Comparison of ENCODE assay signal across 30 cellular contexts in the genomic region with DNA sequence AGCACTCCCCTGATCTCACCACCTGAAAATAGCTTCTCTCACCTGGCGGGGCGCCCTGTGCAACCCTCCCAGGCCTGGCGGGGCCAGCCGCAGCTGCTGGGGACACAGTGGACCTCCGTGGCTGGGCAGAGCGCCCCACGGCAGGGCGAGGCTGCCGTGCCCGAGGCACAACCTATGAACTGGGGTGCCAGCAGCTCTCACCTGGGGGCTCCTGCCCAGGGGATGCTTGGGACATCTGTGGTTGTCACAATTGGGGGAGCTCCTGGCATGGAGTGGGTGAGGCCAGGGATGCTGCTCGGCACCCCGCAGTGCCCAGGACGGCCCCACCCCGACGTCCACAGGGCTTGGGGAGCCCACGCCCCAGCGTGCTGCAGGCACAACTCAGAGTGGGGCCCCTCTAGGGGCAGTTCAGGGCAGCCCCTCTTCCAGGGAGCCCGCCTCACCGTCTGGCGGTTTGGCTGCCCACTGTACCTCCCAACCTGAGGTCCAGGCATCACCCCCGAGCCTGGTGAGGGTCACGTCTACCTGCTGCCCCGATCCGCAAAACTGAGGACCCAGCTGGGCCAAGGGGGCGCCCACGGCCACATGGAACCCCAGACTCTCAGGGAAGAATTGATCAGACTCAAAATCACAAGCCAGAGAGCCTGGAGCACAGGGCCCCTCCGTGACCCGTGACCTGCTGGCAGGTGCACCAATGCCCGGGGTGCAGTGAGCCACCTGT. TPM values are rescaled to one million over a fixed set of nuclear protein-coding genes. Genes with fewer than 3 reads are reported as not detected.
DNase-seq lines count a peak whose midpoint lies in the region; ATAC-seq, FAIRE-seq and TF ChIP-seq lines count a peak whose summit lies in the region.
"Had no signal": no experiment of that assay in that cellular context is flagged by ENCODE, and none has a peak within 500 bp of the region (broad histone marks: within the 10 kb centered on the region; RNA-seq: fewer than 3 reads in every experiment).

No MANE protein-coding gene starts in this region.

- H3K9ac ChIP-seq in adipocyte (ENCODE audit: low read length), result peak overlapping the region; percentile 45
- no peak overlapping the region for H3K9ac ChIP-seq in HepG2 (ENCODE audit: insufficient read depth, low read depth, low read length)
- H3K9ac ChIP-seq: KMS-11 had no signal

- FAIRE-seq in HepG2 (lab: Jason Lieb, UNC), result no peak
- FAIRE-seq: endothelial cell of umbilical vein, pancreas, urothelium cell line had no signal

- H3K4me1 ChIP-seq in adipocyte (ENCODE audit: control insufficient read depth, insufficient read depth, low read length) (peaks cover 40% of the 10 kb centered on the region), HepG2 (ENCODE audit: insufficient read depth, low read length) (peaks cover 36% of the 10 kb centered on the region), stomach (peaks cover 49 to 69% (median 60%) of the 10 kb centered on the region in 4 donors)

- TF ChIP-seq CTCF in HFFc6 (IDR thresholded peaks at IDR 0.05), result no peak
- no peak for TF ChIP-seq CTCF in HepG2 (CRISPR knock-in tag; IDR thresholded peaks at IDR 0.05)
- no peak for TF ChIP-seq CTCF in stomach (IDR thresholded peaks at IDR 0.05)

- no peak overlapping the region for H3K4me3 Mint-ChIP-seq in HFFc6
- H3K4me3 Mint-ChIP-seq in stimulated activated effector memory CD8-positive, alpha-beta T cell treated with anti-CD3 and anti-CD28 coated beads, Interleukin-12 subunit alpha, Interleukin-12 subunit beta, amount 100 ng/mL, for 72 hours, result peak overlapping the region; percentile 93
- H3K4me3 Mint-ChIP-seq: activated CD8-positive, alpha-beta T cell treated with anti-CD3 and anti-CD28 coated beads, Interleukin-2, amount 10 ng/mL, durations not matched to agents 7 days and 5 days; stimulated activated naive CD8-positive, alpha-beta T cell treated with anti-CD3 and anti-CD28 coated beads, Interleukin-15, Interleukin-2, amounts not matched to agents 100 ng/mL and 50 ng/mL, for 24 hours had no signal

- no peak for TF ChIP-seq EP300 in HepG2 (IDR thresholded peaks at IDR 0.05; ENCODE audit: low read depth in 2 of 2, low read length in 2 of 2)
- TF ChIP-seq EP300 in HepG2 (CRISPR knock-in tag; IDR thresholded peaks at IDR 0.05; ENCODE audit: borderline replicate concordance), result no peak
- no peak for TF ChIP-seq EP300 in stomach (IDR thresholded peaks at IDR 0.05)

- H3K79me2 ChIP-seq in HepG2 (ENCODE audit: insufficient read depth, low read length), result peaks cover 53% of the 10 kb centered on the region

- H3K27me3 Mint-ChIP-seq in HFFc6 (ENCODE audit: insufficient read depth), result no peaks in the 10 kb centered on the region; the same call in none of the 2 replicates
- H3K27me3 Mint-ChIP-seq: stimulated activated naive CD8-positive, alpha-beta T cell treated with anti-CD3 and anti-CD28 coated beads, Interleukin-15, Interleukin-2, amounts not matched to agents 100 ng/mL and 50 ng/mL, for 24 hours had no signal

- CTCF ChIA-PET in HepG2 (lab: Yijun Ruan, JAX; ENCODE audit: low intra/inter-chr PET ratio, low total read pairs), result no interaction called here

- no peak for ATAC-seq in HepG2
- no peak for ATAC-seq in stimulated activated effector memory CD8-positive, alpha-beta T cell treated with anti-CD3 and anti-CD28 coated beads, Interleukin-12 subunit alpha, Interleukin-12 subunit beta, amount 100 ng/mL, for 72 hours
- ATAC-seq: activated CD8-positive, alpha-beta T cell treated with anti-CD3 and anti-CD28 coated beads, Interleukin-2, amount 10 ng/mL, durations not matched to agents 7 days and 5 days; activated naive CD4-positive, alpha-beta T cell treated with anti-CD3 and anti-CD28 coated beads, Interleukin-2, amount 50 U/mL, for 72 hours; left colon; pancreas had no signal

- POLR2A ChIA-PET in HepG2 (lab: Yijun Ruan, JAX), result interaction anchor here (1.2 kb wide), 1 partner anchor 12 kb away, joined by 4 read pairs; no protein-coding TSS in a partner anchor

- in situ Hi-C loops in HepG2 (cut with HindIII; ENCODE audit: extremely low pct_ligation_motif_present, low pct_unique_long_range_greater_than_20kb), result no loop called here

- H2AFZ ChIP-seq in HepG2 (ENCODE audit: low read length), result no peak overlapping the region
- H2AFZ ChIP-seq: hepatocyte had no signal

- H3K36me3 Mint-ChIP-seq in HFFc6 (ENCODE audit: low read depth), result no peaks in the 10 kb centered on the region
- peaks cover 58% of the 10 kb centered on the region for H3K36me3 Mint-ChIP-seq in stimulated activated effector memory CD8-positive, alpha-beta T cell treated with anti-CD3 and anti-CD28 coated beads, Interleukin-12 subunit alpha, Interleukin-12 subunit beta, amount 100 ng/mL, for 72 hours

- H3K9me3 ChIP-seq in adipocyte (ENCODE audit: control insufficient read depth, low read length), result no peaks in the 10 kb centered on the region
- no peaks in the 10 kb centered on the region for H3K9me3 ChIP-seq in HepG2 (ENCODE audit: low read length)
- H3K9me3 ChIP-seq in stomach, result no peaks in the 10 kb centered on the region
- H3K9me3 ChIP-seq: BLaER1 treated with 17β-estradiol and CSF1 and Interleukin-3, amounts not matched to agents 10 nM and 100 nM; breast epithelium; pancreas; thoracic aorta had no signal

- no peak for TF ChIP-seq RAD21 in HepG2 (CRISPR knock-in tag; IDR thresholded peaks at IDR 0.05)

- H4K20me1 ChIP-seq in HepG2 (ENCODE audit: insufficient read depth, low read length), result peaks cover 27% of the 10 kb centered on the region

- H3K4me3 ChIP-seq in adipocyte (ENCODE audit: low read length), result no peak overlapping the region
- no peak overlapping the region for H3K4me3 ChIP-seq in HepG2 (replicated peaks in 1 of 3; ENCODE audit: insufficient read depth in 1 of 3, low read depth in 2 of 3, low read length in 3 of 3)
- peak overlapping the region in 1 of 4 donors; percentile 4 for H3K4me3 ChIP-seq in stomach
- H3K4me3 ChIP-seq: BLaER1 treated with 17β-estradiol and CSF1 and Interleukin-3, amounts not matched to agents 10 nM and 100 nM; hepatocyte; pancreas; smooth muscle cell; thoracic aorta had no signal

- no peaks in the 10 kb centered on the region for H3K27me3 ChIP-seq in adipocyte (replicated peaks; ENCODE audit: control insufficient read depth, insufficient read depth, low read length)
- no peaks in the 10 kb centered on the region for H3K27me3 ChIP-seq in HepG2 (ENCODE audit: control insufficient read depth in 1 of 2, insufficient read depth in 2 of 2, low read length in 2 of 2)
- no peaks in the 10 kb centered on the region for H3K27me3 ChIP-seq in stomach
- H3K27me3 ChIP-seq: BLaER1 treated with 17β-estradiol and CSF1 and Interleukin-3, amounts not matched to agents 10 nM and 100 nM; breast epithelium; hepatocyte; pancreas had no signal

- TF ChIP-seq POLR2A in HepG2 (IDR thresholded peaks at IDR 0.05; ENCODE audit: insufficient read depth in 1 of 2, low read depth in 2 of 2, low read length in 2 of 2) (no peak), stomach (IDR thresholded peaks at IDR 0.05) (no peak)

- peaks cover 28% of the 10 kb centered on the region for H3K4me1 Mint-ChIP-seq in HFFc6 (ENCODE audit: low read depth)
- peaks cover 48% of the 10 kb centered on the region for H3K4me1 Mint-ChIP-seq in stimulated activated effector memory CD8-positive, alpha-beta T cell treated with anti-CD3 and anti-CD28 coated beads, Interleukin-12 subunit alpha, Interleukin-12 subunit beta, amount 100 ng/mL, for 72 hours

- DNase-seq in HFFc6 (no peak), adipocyte (ENCODE audit: low read depth) (no peak), HepG2 (ENCODE audit: low spot score) (no peak), stomach (no peak), NCI-H146 (lab: John Stamatoyannopoulos, UW) (no peak)
- no peak for DNase-seq in stimulated activated effector memory CD8-positive, alpha-beta T cell treated with anti-CD3 and anti-CD28 coated beads, Interleukin-12 subunit alpha, Interleukin-12 subunit beta, amount 100 ng/mL, for 72 hours (ENCODE audit: low spot score in 2 of 2)
- no peak for DNase-seq in activated CD4-positive, alpha-beta T cell treated with anti-CD3 and anti-CD28 coated beads, Interleukin-2, amount 50 U/mL, for 48 hours
- DNase-seq: activated CD8-positive, alpha-beta T cell treated with anti-CD3 and anti-CD28 coated beads, Interleukin-2, amount 10 ng/mL, durations not matched to agents 7 days and 5 days; DMS153; left colon; mammary epithelial cell; NCI-H1417; NCI-H2081; NCI-H2227 treated with DMSO at 0.1 percent for 48 hours; NCI-H526 treated with DMSO at 0.1 percent for 48 hours; nephron progenitor cell; stimulated activated CD4-positive, alpha-beta T cell treated with anti-CD3 and anti-CD28 coated beads, Interleukin-1b, Interleukin-23, amount 100 ng/mL, for 48 hours had no signal

- no peaks in the 10 kb centered on the region for H3K9me3 Mint-ChIP-seq in HFFc6
- no peaks in the 10 kb centered on the region for H3K9me3 Mint-ChIP-seq in stimulated activated effector memory CD8-positive, alpha-beta T cell treated with anti-CD3 and anti-CD28 coated beads, Interleukin-12 subunit alpha, Interleukin-12 subunit beta, amount 100 ng/mL, for 72 hours
- H3K9me3 Mint-ChIP-seq: activated naive CD4-positive, alpha-beta T cell treated with anti-CD3 and anti-CD28 coated beads, Interleukin-2, amount 50 U/mL, for 72 hours; nephron progenitor cell; stimulated activated naive CD8-positive, alpha-beta T cell treated with anti-CD3 and anti-CD28 coated beads, Interleukin-15, Interleukin-2, amounts not matched to agents 100 ng/mL and 50 ng/mL, for 24 hours had no signal

- peak overlapping the region; percentile 21; the same call in 1 of the 2 replicates for H3K27ac Mint-ChIP-seq in HFFc6
- peak overlapping the region; percentile 56 for H3K27ac Mint-ChIP-seq in stimulated activated effector memory CD8-positive, alpha-beta T cell treated with anti-CD3 and anti-CD28 coated beads, Interleukin-12 subunit alpha, Interleukin-12 subunit beta, amount 100 ng/mL, for 72 hours
- H3K27ac Mint-ChIP-seq: activated CD8-positive, alpha-beta T cell treated with anti-CD3 and anti-CD28 coated beads, Interleukin-2, amount 10 ng/mL, durations not matched to agents 7 days and 5 days; activated naive CD4-positive, alpha-beta T cell treated with anti-CD3 and anti-CD28 coated beads, Interleukin-2, amount 50 U/mL, for 72 hours; nephron progenitor cell; stimulated activated naive CD8-positive, alpha-beta T cell treated with anti-CD3 and anti-CD28 coated beads, Interleukin-15, Interleukin-2, amounts not matched to agents 100 ng/mL and 50 ng/mL, for 24 hours had no signal

- H3K27ac ChIP-seq in HepG2 (ENCODE audit: extremely low read length, insufficient read depth, low read length) (no peak overlapping the region), stomach (no peak overlapping the region)
- H3K27ac ChIP-seq: BLaER1 treated with 17β-estradiol and CSF1 and Interleukin-3, amounts not matched to agents 10 nM and 100 nM; KMS-11; pancreas; thoracic aorta had no signal

- intact Hi-C loops in HepG2 (cut with micrococcal nuclease; ENCODE audit: unreplicated experiment) (no loop called here), stomach (cut with DNase I; ENCODE audit: low total_unique reads) (no loop called here)

- H3K36me3 ChIP-seq in adipocyte (ENCODE audit: control insufficient read depth, insufficient read depth, low read length, severe bottlenecking), result peaks cover 20% of the 10 kb centered on the region
- peaks cover 15 to 18% of the 10 kb centered on the region in 2 experiments; a peak in 3 of 5 replicates for H3K36me3 ChIP-seq in HepG2 (replicated peaks in 1 of 2; ENCODE audit: control insufficient read depth in 1 of 2, insufficient read depth in 2 of 2, low read length in 2 of 2)
- peaks cover 36 to 55% (median 52%) of the 10 kb centered on the region in 4 donors for H3K36me3 ChIP-seq in stomach

- 94% methylated on average over 9 of the region's 29 CpGs for WGBS in HepG2 (ENCODE audit: low lambda C conversion rate)
- 81 to 86% (median 84%) methylated on average over 8 to 29 of the region's 29 CpGs for WGBS in stomach, 5 donors

- BruUV-seq in HepG2 (replicated peaks; lab: Mats Ljungman, UMichigan), result no TSS peak

- H3K4me2 ChIP-seq in HepG2 (ENCODE audit: low read depth, low read length), result no peak overlapping the region
- H3K4me2 ChIP-seq: KMS-11, smooth muscle cell had no signal

RNA-seq across cellular contexts. Expression of gene TMEM259, which starts 5.7 kb away (rescaled TPM):
- 100 to 1,000 TPM; 127 to 164 (median 149) TPM for total RNA-seq in HFFc6 (2021; fragmentation: NEBNext Ultra II Directional; extraction: Animal tissue kit (Norgen Biotek cat#: 25700))
- total RNA-seq in HepG2 (2016; rRNA removed; fragmentation: Illumina TruSeq; extraction: Trizol), result 20.5 and 64.7 TPM in 2 replicates
- 30.1 and 37.5 TPM in 2 replicates for total RNA-seq in HepG2 (2016; cell fraction: cytosol; rRNA removed; fragmentation: Illumina TruSeq; extraction: Trizol; ENCODE audit: low read depth)
- 17.1 and 68.9 TPM in 2 replicates for total RNA-seq in HepG2 (2016; cell fraction: insoluble cytoplasmic fraction; rRNA removed; fragmentation: Illumina TruSeq; extraction: Trizol)
- 50.5 and 59.4 TPM in 2 replicates for total RNA-seq in HepG2 (2016; cell fraction: membrane; rRNA removed; fragmentation: Illumina TruSeq; extraction: Trizol)
- total RNA-seq in HepG2 (2016; cell fraction: nucleus; rRNA removed; fragmentation: Illumina TruSeq; extraction: Trizol), result 58.0 and 76.3 TPM in 2 replicates
- polyA plus RNA-seq in HepG2 (2011; rRNA removed), result 164 and 232 TPM in 2 replicates
- 108 and 161 TPM in 2 replicates for polyA plus RNA-seq in HepG2 (2011; cell fraction: cytosol; rRNA removed)
- polyA plus RNA-seq in HepG2 (2011; cell fraction: nucleus; rRNA removed), result 1,157 and 1,454 TPM in 2 replicates
- polyA plus RNA-seq in HepG2 (2012), result 55.1 and 79.6 TPM in 2 replicates
- 28.3 and 31.6 TPM in 2 replicates for polyA plus RNA-seq in HepG2 (2016; cell fraction: cytosol; fragmentation: Illumina TruSeq; extraction: Trizol; ENCODE audit: low read depth)
- polyA plus RNA-seq in HepG2 (2016; cell fraction: insoluble cytoplasmic fraction; fragmentation: Illumina TruSeq; extraction: Trizol; ENCODE audit: low read depth), result 28.7 and 28.8 TPM in 2 replicates
- polyA plus RNA-seq in HepG2 (2016; cell fraction: membrane; fragmentation: Illumina TruSeq; extraction: Trizol; ENCODE audit: low read depth), result 47.1 and 48.7 TPM in 2 replicates
- 234 and 238 TPM in 2 replicates for polyA plus RNA-seq in HepG2 (2016; cell fraction: nucleus; fragmentation: Illumina TruSeq; extraction: Trizol; ENCODE audit: insufficient read depth, low read depth)
- polyA minus RNA-seq in HepG2 (2011; rRNA and poly(A)+ RNA removed; ENCODE audit: low replicate concordance), result 129 and 199 TPM in 2 replicates
- polyA minus RNA-seq in HepG2 (2011; cell fraction: cytosol; rRNA and poly(A)+ RNA removed), result 47.6 and 51.1 TPM in 2 replicates
- 58.8 and 65.8 TPM in 2 replicates for polyA minus RNA-seq in HepG2 (2011; cell fraction: nucleus; rRNA and poly(A)+ RNA removed)
- 100 to 1,000 TPM in 4 of 5 donors, 10 to 100 TPM in 1; 59.7 to 536 (median 338) TPM for total RNA-seq in stomach
- polyA plus RNA-seq in stomach, result 100 to 1,000 TPM in 1 of 3 donors, 10 to 100 TPM in 2; 60.5 to 199 (median 89.2) TPM

RNA-seq across cellular contexts. Expression of gene RNU6-2, which starts 6.1 kb away (rescaled TPM):
- total RNA-seq in HFFc6 (2021; fragmentation: NEBNext Ultra II Directional; extraction: Animal tissue kit (Norgen Biotek cat#: 25700)), result not detected
- total RNA-seq in HepG2 (2016; rRNA removed; fragmentation: Illumina TruSeq; extraction: Trizol) (under 0.01 TPM in 1 of 2 replicates, not detected in the other), stomach (not detected)
- total RNA-seq in HepG2 (2016; cell fraction: cytosol; rRNA removed; fragmentation: Illumina TruSeq; extraction: Trizol; ENCODE audit: low read depth), result under 0.01 TPM in 2 replicates
- under 0.01 TPM in 1 of 2 replicates, not detected in the other for total RNA-seq in HepG2 (2016; cell fraction: insoluble cytoplasmic fraction; rRNA removed; fragmentation: Illumina TruSeq; extraction: Trizol)
- total RNA-seq in HepG2 (2016; cell fraction: membrane; rRNA removed; fragmentation: Illumina TruSeq; extraction: Trizol), result under 0.01 TPM in 1 of 2 replicates, not detected in the other
- not detected in 2 replicates for total RNA-seq in HepG2 (2016; cell fraction: nucleus; rRNA removed; fragmentation: Illumina TruSeq; extraction: Trizol)
- polyA plus RNA-seq in HepG2 (2011; rRNA removed) (not detected in 2 replicates), stomach (not detected)
- polyA plus RNA-seq in HepG2 (2011; cell fraction: cytosol; rRNA removed), result not detected in 2 replicates
- not detected in 2 replicates for polyA plus RNA-seq in HepG2 (2011; cell fraction: nucleus; rRNA removed)
- not detected in 2 replicates for polyA plus RNA-seq in HepG2 (2012)
- not detected in 2 replicates for polyA plus RNA-seq in HepG2 (2016; cell fraction: cytosol; fragmentation: Illumina TruSeq; extraction: Trizol; ENCODE audit: low read depth)
- polyA plus RNA-seq in HepG2 (2016; cell fraction: insoluble cytoplasmic fraction; fragmentation: Illumina TruSeq; extraction: Trizol; ENCODE audit: low read depth), result not detected in 2 replicates
- not detected in 2 replicates for polyA plus RNA-seq in HepG2 (2016; cell fraction: membrane; fragmentation: Illumina TruSeq; extraction: Trizol; ENCODE audit: low read depth)
- polyA plus RNA-seq in HepG2 (2016; cell fraction: nucleus; fragmentation: Illumina TruSeq; extraction: Trizol; ENCODE audit: insufficient read depth, low read depth), result not detected in 2 replicates
- polyA minus RNA-seq in HepG2 (2011; rRNA and poly(A)+ RNA removed; ENCODE audit: low replicate concordance), result under 0.01 TPM in 1 of 2 replicates, not detected in the other
- polyA minus RNA-seq in HepG2 (2011; cell fraction: cytosol; rRNA and poly(A)+ RNA removed), result under 0.01 TPM in 1 of 2 replicates, not detected in the other
- not detected in 2 replicates for polyA minus RNA-seq in HepG2 (2011; cell fraction: nucleus; rRNA and poly(A)+ RNA removed)
- total RNA-seq: activated CD8-positive, alpha-beta T cell treated with anti-CD3 and anti-CD28 coated beads, Interleukin-2, amount 10 ng/mL, durations not matched to agents 7 days and 5 days; activated naive CD4-positive, alpha-beta T cell treated with anti-CD3 and anti-CD28 coated beads, Interleukin-2, amount 50 U/mL, for 72 hours; breast epithelium; endothelial cell of umbilical vein; hepatocyte; HT1080; left colon; mammary epithelial cell; pancreas; smooth muscle cell; thoracic aorta had no signal
- polyA plus RNA-seq: AG04450, endothelial cell of umbilical vein, hepatocyte, mammary epithelial cell, pancreas, smooth muscle cell had no signal

RNA-seq across cellular contexts. Expression of gene CNN2, which starts 11.2 kb away (rescaled TPM):
- total RNA-seq in HFFc6 (2021; fragmentation: NEBNext Ultra II Directional; extraction: Animal tissue kit (Norgen Biotek cat#: 25700)), result 100 to 1,000 TPM; 483 to 579 (median 507) TPM
- 70.0 and 84.5 TPM in 2 replicates for total RNA-seq in HepG2 (2016; rRNA removed; fragmentation: Illumina TruSeq; extraction: Trizol)
- 29.8 and 31.9 TPM in 2 replicates for total RNA-seq in HepG2 (2016; cell fraction: cytosol; rRNA removed; fragmentation: Illumina TruSeq; extraction: Trizol; ENCODE audit: low read depth)
- total RNA-seq in HepG2 (2016; cell fraction: insoluble cytoplasmic fraction; rRNA removed; fragmentation: Illumina TruSeq; extraction: Trizol), result 66.1 and 74.6 TPM in 2 replicates
- total RNA-seq in HepG2 (2016; cell fraction: membrane; rRNA removed; fragmentation: Illumina TruSeq; extraction: Trizol), result 70.9 and 77.3 TPM in 2 replicates
- total RNA-seq in HepG2 (2016; cell fraction: nucleus; rRNA removed; fragmentation: Illumina TruSeq; extraction: Trizol), result 37.1 and 39.3 TPM in 2 replicates
- polyA plus RNA-seq in HepG2 (2011; rRNA removed), result 58.1 and 63.6 TPM in 2 replicates
- polyA plus RNA-seq in HepG2 (2011; cell fraction: cytosol; rRNA removed), result 71.9 and 76.4 TPM in 2 replicates
- 59.2 and 73.6 TPM in 2 replicates for polyA plus RNA-seq in HepG2 (2011; cell fraction: nucleus; rRNA removed)
- 37.6 and 46.6 TPM in 2 replicates for polyA plus RNA-seq in HepG2 (2012)
- polyA plus RNA-seq in HepG2 (2016; cell fraction: cytosol; fragmentation: Illumina TruSeq; extraction: Trizol; ENCODE audit: low read depth), result 36.8 and 41.0 TPM in 2 replicates
- 82.0 and 114 TPM in 2 replicates for polyA plus RNA-seq in HepG2 (2016; cell fraction: insoluble cytoplasmic fraction; fragmentation: Illumina TruSeq; extraction: Trizol; ENCODE audit: low read depth)
- 75.2 and 79.7 TPM in 2 replicates for polyA plus RNA-seq in HepG2 (2016; cell fraction: membrane; fragmentation: Illumina TruSeq; extraction: Trizol; ENCODE audit: low read depth)
- polyA plus RNA-seq in HepG2 (2016; cell fraction: nucleus; fragmentation: Illumina TruSeq; extraction: Trizol; ENCODE audit: insufficient read depth, low read depth), result 90.2 and 93.1 TPM in 2 replicates
- polyA minus RNA-seq in HepG2 (2011; rRNA and poly(A)+ RNA removed; ENCODE audit: low replicate concordance), result 84.2 and 138 TPM in 2 replicates
- polyA minus RNA-seq in HepG2 (2011; cell fraction: cytosol; rRNA and poly(A)+ RNA removed), result 122 and 138 TPM in 2 replicates
- polyA minus RNA-seq in HepG2 (2011; cell fraction: nucleus; rRNA and poly(A)+ RNA removed), result 21.5 and 28.6 TPM in 2 replicates
- 10 to 100 TPM in 4 of 5 donors, 1 to 10 TPM in 1; 7.0 to 98.5 (median 56.4) TPM for total RNA-seq in stomach
- polyA plus RNA-seq in stomach, result 10 to 100 TPM; 85.1 to 93.9 (median 91.8) TPM

RNA-seq across cellular contexts. Expression of gene GRIN3B, which starts 15.0 kb away (rescaled TPM):
- under 1 TPM; 0.34 to 0.66 (median 0.41) TPM for total RNA-seq in HFFc6 (2021; fragmentation: NEBNext Ultra II Directional; extraction: Animal tissue kit (Norgen Biotek cat#: 25700))
- total RNA-seq in HepG2 (2016; rRNA removed; fragmentation: Illumina TruSeq; extraction: Trizol) (0.07 TPM in 1 of 2 replicates, not detected in the other), stomach (not detected)
- not detected in 2 replicates for total RNA-seq in HepG2 (2016; cell fraction: cytosol; rRNA removed; fragmentation: Illumina TruSeq; extraction: Trizol; ENCODE audit: low read depth)
- 0.17 TPM in 1 of 2 replicates, not detected in the other for total RNA-seq in HepG2 (2016; cell fraction: insoluble cytoplasmic fraction; rRNA removed; fragmentation: Illumina TruSeq; extraction: Trizol)
- total RNA-seq in HepG2 (2016; cell fraction: membrane; rRNA removed; fragmentation: Illumina TruSeq; extraction: Trizol), result not detected in 2 replicates
- total RNA-seq in HepG2 (2016; cell fraction: nucleus; rRNA removed; fragmentation: Illumina TruSeq; extraction: Trizol), result 0.28 TPM in 1 of 2 replicates, not detected in the other
- polyA plus RNA-seq in HepG2 (2011; rRNA removed) (0.20 and 0.34 TPM in 2 replicates), stomach (under 1 TPM in 1 of 3 donors, not detected in 2; 0.03 TPM)
- polyA plus RNA-seq in HepG2 (2011; cell fraction: cytosol; rRNA removed), result 0.15 and 0.47 TPM in 2 replicates
- polyA plus RNA-seq in HepG2 (2011; cell fraction: nucleus; rRNA removed), result 2.8 and 7.1 TPM in 2 replicates
- 0.23 and 0.28 TPM in 2 replicates for polyA plus RNA-seq in HepG2 (2012)
- not detected in 2 replicates for polyA plus RNA-seq in HepG2 (2016; cell fraction: cytosol; fragmentation: Illumina TruSeq; extraction: Trizol; ENCODE audit: low read depth)
- polyA plus RNA-seq in HepG2 (2016; cell fraction: insoluble cytoplasmic fraction; fragmentation: Illumina TruSeq; extraction: Trizol; ENCODE audit: low read depth), result not detected in 2 replicates
- polyA plus RNA-seq in HepG2 (2016; cell fraction: membrane; fragmentation: Illumina TruSeq; extraction: Trizol; ENCODE audit: low read depth), result not detected in 2 replicates
- polyA plus RNA-seq in HepG2 (2016; cell fraction: nucleus; fragmentation: Illumina TruSeq; extraction: Trizol; ENCODE audit: insufficient read depth, low read depth), result 0.27 and 0.38 TPM in 2 replicates
- 0.42 TPM in 1 of 2 replicates, not detected in the other for polyA minus RNA-seq in HepG2 (2011; rRNA and poly(A)+ RNA removed; ENCODE audit: low replicate concordance)
- polyA minus RNA-seq in HepG2 (2011; cell fraction: cytosol; rRNA and poly(A)+ RNA removed), result not detected in 2 replicates
- 0.13 and 0.37 TPM in 2 replicates for polyA minus RNA-seq in HepG2 (2011; cell fraction: nucleus; rRNA and poly(A)+ RNA removed)
- total RNA-seq: activated CD8-positive, alpha-beta T cell treated with anti-CD3 and anti-CD28 coated beads, Interleukin-2, amount 10 ng/mL, durations not matched to agents 7 days and 5 days; HT1080; left colon; pancreas had no signal

RNA-seq across cellular contexts. Expression of gene ABCA7, which starts 24.7 kb away (rescaled TPM):
- 1 to 10 TPM; 4.6 to 8.1 (median 6.6) TPM for total RNA-seq in HFFc6 (2021; fragmentation: NEBNext Ultra II Directional; extraction: Animal tissue kit (Norgen Biotek cat#: 25700))
- total RNA-seq in HepG2 (2016; rRNA removed; fragmentation: Illumina TruSeq; extraction: Trizol) (1.3 and 4.4 TPM in 2 replicates), stomach (100 to 1,000 TPM in 1 of 5 donors, 10 to 100 TPM in 3, 1 to 10 TPM in 1; 5.1 to 144 (median 38.8) TPM)
- total RNA-seq in HepG2 (2016; cell fraction: cytosol; rRNA removed; fragmentation: Illumina TruSeq; extraction: Trizol; ENCODE audit: low read depth), result 3.4 and 3.5 TPM in 2 replicates
- 2.5 and 6.4 TPM in 2 replicates for total RNA-seq in HepG2 (2016; cell fraction: insoluble cytoplasmic fraction; rRNA removed; fragmentation: Illumina TruSeq; extraction: Trizol)
- total RNA-seq in HepG2 (2016; cell fraction: membrane; rRNA removed; fragmentation: Illumina TruSeq; extraction: Trizol), result 1.7 and 2.0 TPM in 2 replicates
- total RNA-seq in HepG2 (2016; cell fraction: nucleus; rRNA removed; fragmentation: Illumina TruSeq; extraction: Trizol), result 7.8 and 9.7 TPM in 2 replicates
- polyA plus RNA-seq in HepG2 (2011; rRNA removed) (32.4 and 41.2 TPM in 2 replicates), stomach (10 to 100 TPM; 14.2 to 31.6 (median 22.0) TPM)
- polyA plus RNA-seq in HepG2 (2011; cell fraction: cytosol; rRNA removed), result 27.7 and 35.9 TPM in 2 replicates
- polyA plus RNA-seq in HepG2 (2011; cell fraction: nucleus; rRNA removed), result 316 and 410 TPM in 2 replicates
- 29.1 and 29.7 TPM in 2 replicates for polyA plus RNA-seq in HepG2 (2012)
- polyA plus RNA-seq in HepG2 (2016; cell fraction: cytosol; fragmentation: Illumina TruSeq; extraction: Trizol; ENCODE audit: low read depth), result 0.23 and 0.72 TPM in 2 replicates
- polyA plus RNA-seq in HepG2 (2016; cell fraction: insoluble cytoplasmic fraction; fragmentation: Illumina TruSeq; extraction: Trizol; ENCODE audit: low read depth), result 1.6 and 2.2 TPM in 2 replicates
- polyA plus RNA-seq in HepG2 (2016; cell fraction: membrane; fragmentation: Illumina TruSeq; extraction: Trizol; ENCODE audit: low read depth), result 0.54 and 0.71 TPM in 2 replicates
- 25.9 and 28.7 TPM in 2 replicates for polyA plus RNA-seq in HepG2 (2016; cell fraction: nucleus; fragmentation: Illumina TruSeq; extraction: Trizol; ENCODE audit: insufficient read depth, low read depth)
- polyA minus RNA-seq in HepG2 (2011; rRNA and poly(A)+ RNA removed; ENCODE audit: low replicate concordance), result 20.1 and 68.5 TPM in 2 replicates
- 20.8 and 23.1 TPM in 2 replicates for polyA minus RNA-seq in HepG2 (2011; cell fraction: cytosol; rRNA and poly(A)+ RNA removed)
- 41.6 and 44.5 TPM in 2 replicates for polyA minus RNA-seq in HepG2 (2011; cell fraction: nucleus; rRNA and poly(A)+ RNA removed)
